8 cellular contexts compared by ENCODE assay signal in the genomic region with DNA sequence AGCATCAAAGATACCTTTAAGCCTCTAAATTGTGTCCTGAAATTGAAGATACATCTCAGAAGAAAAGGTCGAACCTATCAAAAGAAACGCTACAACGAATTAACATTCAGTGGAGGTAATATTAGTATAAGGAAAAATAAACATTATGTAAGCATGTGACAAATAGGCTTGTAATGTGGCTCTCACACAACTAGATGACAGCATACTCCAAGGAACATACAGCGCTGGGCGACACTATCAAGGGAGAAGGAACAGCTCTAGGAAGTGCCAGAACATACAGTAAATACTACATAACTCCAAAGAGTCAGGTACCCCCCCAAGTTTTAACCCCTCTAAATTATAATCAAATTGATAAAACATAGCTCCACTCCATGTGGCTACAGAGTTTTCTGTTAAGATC.
DNase-seq lines count a peak whose midpoint lies in the region; ATAC-seq and TF ChIP-seq lines count a peak whose summit lies in the region.

No MANE protein-coding gene starts in this region.

- H3K27ac ChIP-seq in GM23338 (ENCODE audit: low read depth) (no peak overlapping the region), left lung (no peak overlapping the region), tibial artery (no peak overlapping the region)

- no peaks in the 10 kb centered on the region for H3K4me1 ChIP-seq in GM23338 (ENCODE audit: insufficient read depth)
- H3K4me1 ChIP-seq in left lung: peaks cover 0 to 6% of the 10 kb centered on the region in 2 donors
- H3K4me1 ChIP-seq in tibial artery: peaks cover 0 to 5% (median 2%) of the 10 kb centered on the region in 4 donors

- ATAC-seq in GM23338 (peak; percentile 90), left lung (peak; percentile 96)
- ATAC-seq in activated T-cell treated with anti-CD3 and anti-CD28 coated beads, Interleukin-2, amount 50 U/mL, for 72 hours (replicated peaks in 1 of 2): no peak

- TF ChIP-seq CTCF in GM23338 (conservative IDR thresholded peaks at IDR 0.05; ENCODE audit: low read depth in 2 of 2) (peak; percentile 78 to 93), WI38 (IDR thresholded peaks at IDR 0.05; ENCODE audit: low read depth, low read length) (0 out of 2 replicates have a peak, but pooled peaks have one; percentile 10), left lung (IDR thresholded peaks at IDR 0.05) (peak in 1 of 2 donors; percentile 26), tibial artery (IDR thresholded peaks at IDR 0.05) (peak in 1 of 2 experiments; percentile 35)

- H2AFZ ChIP-seq in GM23338: no peak overlapping the region

- peaks cover 5% of the 10 kb centered on the region; the same call in 2 of the 3 replicates for H3K36me3 Mint-ChIP-seq in GM23338 (ENCODE audit: low read depth)
- H3K36me3 Mint-ChIP-seq in activated T-cell treated with anti-CD3 and anti-CD28 coated beads, Interleukin-2, amount 50 U/mL, for 72 hours (ENCODE audit: insufficient read depth in 2 of 2): no peaks in the 10 kb centered on the region
- no peaks in the 10 kb centered on the region for H3K36me3 Mint-ChIP-seq in activated naive CD4-positive, alpha-beta T cell treated with anti-CD3 and anti-CD28 coated beads for 36 hours (ENCODE audit: low read depth)

- H3K4me3 ChIP-seq in GM23338 (no peak overlapping the region), WI38 (ENCODE audit: low read depth, low read length) (no peak overlapping the region), left lung (no peak overlapping the region), tibial artery (no peak overlapping the region)

- H3K36me3 ChIP-seq in GM23338 (ENCODE audit: insufficient read depth) (no peaks in the 10 kb centered on the region; the same call in 1 of the 2 replicates), left lung (no peaks in the 10 kb centered on the region), tibial artery (no peaks in the 10 kb centered on the region)

- peaks cover 7% of the 10 kb centered on the region; the same call in 1 of the 2 replicates for H3K9me2 ChIP-seq in GM23338 (ENCODE audit: insufficient read depth)

- H3K79me2 ChIP-seq in GM23338 (replicated peaks; ENCODE audit: insufficient read depth): no peaks in the 10 kb centered on the region

- H3K4me2 ChIP-seq in GM23338: no peak overlapping the region

- H3K4me1 Mint-ChIP-seq in GM23338: 0 out of 3 replicates have a peak, but pooled peaks cover 3% of the 10 kb centered on the region
- H3K4me1 Mint-ChIP-seq in activated T-cell treated with anti-CD3 and anti-CD28 coated beads, Interleukin-2, amount 50 U/mL, for 72 hours (ENCODE audit: low read depth): no peaks in the 10 kb centered on the region
- H3K4me1 Mint-ChIP-seq in activated naive CD4-positive, alpha-beta T cell treated with anti-CD3 and anti-CD28 coated beads for 36 hours (ENCODE audit: low read depth): no peaks in the 10 kb centered on the region

- peaks cover 3% of the 10 kb centered on the region for H3K27me3 Mint-ChIP-seq in GM23338 (ENCODE audit: insufficient read depth, low read depth, poor library complexity)
- no peaks in the 10 kb centered on the region for H3K27me3 Mint-ChIP-seq in activated T-cell treated with anti-CD3 and anti-CD28 coated beads, Interleukin-2, amount 50 U/mL, for 72 hours (ENCODE audit: low read depth)
- H3K27me3 Mint-ChIP-seq in activated naive CD4-positive, alpha-beta T cell treated with anti-CD3 and anti-CD28 coated beads for 36 hours (ENCODE audit: low read depth): peaks cover 27% of the 10 kb centered on the region

- CTCF ChIA-PET in activated naive CD4-positive, alpha-beta T cell treated with anti-CD3 and anti-CD28 coated beads for 36 hours (lab: Charles Lee): interaction anchor here (0.6 to 4.6 kb wide), 18 partner anchors 8 to 1352 kb away, joined by 3 to 40 read pairs (median 4); no protein-coding TSS in a partner anchor

- H3K27me3 ChIP-seq in GM23338 (ENCODE audit: insufficient read depth): no peaks in the 10 kb centered on the region
- peaks cover 0 to 5% of the 10 kb centered on the region in 2 donors for H3K27me3 ChIP-seq in left lung
- H3K27me3 ChIP-seq in tibial artery: peaks cover 0 to 4% of the 10 kb centered on the region in 2 donors

- H3K4me3 Mint-ChIP-seq in GM23338: no peak overlapping the region
- H3K4me3 Mint-ChIP-seq in activated T-cell treated with anti-CD3 and anti-CD28 coated beads, Interleukin-2, amount 50 U/mL, for 72 hours: no peak overlapping the region
- H3K4me3 Mint-ChIP-seq in activated naive CD4-positive, alpha-beta T cell treated with anti-CD3 and anti-CD28 coated beads for 36 hours: no peak overlapping the region

- peak; percentile 70 for DNase-seq in GM23338 (ENCODE audit: low spot score)
- peak; percentile 70 for DNase-seq in NCI-H2107 treated with DMSO at 0.1 percent for 48 hours (lab: John Stamatoyannopoulos, UW; ENCODE audit: unreplicated experiment)
- DNase-seq in left lung: no peak
- DNase-seq in activated T-cell treated with anti-CD3 and anti-CD28 coated beads, Interleukin-2, amount 50 U/mL, for 72 hours: no peak
- DNase-seq in middle frontal gyrus (ENCODE audit: extremely low spot score, low spot score): no peak
- no peak for DNase-seq in activated naive CD4-positive, alpha-beta T cell treated with anti-CD3 and anti-CD28 coated beads for 36 hours
- no peak for DNase-seq in tibial artery

- intact Hi-C loops in left lung (cut with DNase I) (no loop called here), tibial artery (cut with DNase I; ENCODE audit: low total_unique reads) (loop anchor here (2.0 to 5.0 kb wide), 2 partner anchors 295 to 809 kb away; no protein-coding TSS in a partner anchor)
- intact Hi-C loops in activated naive CD4-positive, alpha-beta T cell treated with anti-CD3 and anti-CD28 coated beads for 36 hours (cut with micrococcal nuclease): loop anchor here (1.0 to 10.0 kb wide), 8 partner anchors 295 to 1927 kb away; no protein-coding TSS in a partner anchor

- H4K20me1 ChIP-seq in GM23338 (replicated peaks; ENCODE audit: insufficient read depth): no peaks in the 10 kb centered on the region

- H3K9me3 Mint-ChIP-seq in GM23338: peaks cover 6% of the 10 kb centered on the region; the same call in 2 of the 3 replicates
- H3K9me3 Mint-ChIP-seq in activated T-cell treated with anti-CD3 and anti-CD28 coated beads, Interleukin-2, amount 50 U/mL, for 72 hours: no peaks in the 10 kb centered on the region
- H3K9me3 Mint-ChIP-seq in activated naive CD4-positive, alpha-beta T cell treated with anti-CD3 and anti-CD28 coated beads for 36 hours: peaks cover under 1% of the 10 kb centered on the region

- no peaks in the 10 kb centered on the region for H3F3A ChIP-seq in GM23338 (replicated peaks; ENCODE audit: low read depth)

- no peaks in the 10 kb centered on the region for H3K9me3 ChIP-seq in left lung
- H3K9me3 ChIP-seq in tibial artery: no peaks in the 10 kb centered on the region

- H3K27ac Mint-ChIP-seq in GM23338: no peak overlapping the region
- H3K27ac Mint-ChIP-seq in activated T-cell treated with anti-CD3 and anti-CD28 coated beads, Interleukin-2, amount 50 U/mL, for 72 hours: no peak overlapping the region
- no peak overlapping the region for H3K27ac Mint-ChIP-seq in activated naive CD4-positive, alpha-beta T cell treated with anti-CD3 and anti-CD28 coated beads for 36 hours

TF ChIP-seq in GM23338, 12 proteins besides CTCF, POLR2A, EP300 and RAD21 (continues in another document):
- TF ChIP-seq NANOG (IDR thresholded peaks at IDR 0.05; ENCODE audit: borderline replicate concordance) (no peak), ZNF114 (CRISPR knock-in tag; IDR thresholded peaks at IDR 0.05) (no peak), POLR2AphosphoS5 (IDR thresholded peaks at IDR 0.05; ENCODE audit: low read depth) (no peak), EZH2phosphoT487 (IDR thresholded peaks at IDR 0.05; ENCODE audit: unreplicated experiment) (no peak), ZNF331 (CRISPR knock-in tag; IDR thresholded peaks at IDR 0.05; ENCODE audit: low read depth) (no peak)
- TF ChIP-seq, protein P1, sequence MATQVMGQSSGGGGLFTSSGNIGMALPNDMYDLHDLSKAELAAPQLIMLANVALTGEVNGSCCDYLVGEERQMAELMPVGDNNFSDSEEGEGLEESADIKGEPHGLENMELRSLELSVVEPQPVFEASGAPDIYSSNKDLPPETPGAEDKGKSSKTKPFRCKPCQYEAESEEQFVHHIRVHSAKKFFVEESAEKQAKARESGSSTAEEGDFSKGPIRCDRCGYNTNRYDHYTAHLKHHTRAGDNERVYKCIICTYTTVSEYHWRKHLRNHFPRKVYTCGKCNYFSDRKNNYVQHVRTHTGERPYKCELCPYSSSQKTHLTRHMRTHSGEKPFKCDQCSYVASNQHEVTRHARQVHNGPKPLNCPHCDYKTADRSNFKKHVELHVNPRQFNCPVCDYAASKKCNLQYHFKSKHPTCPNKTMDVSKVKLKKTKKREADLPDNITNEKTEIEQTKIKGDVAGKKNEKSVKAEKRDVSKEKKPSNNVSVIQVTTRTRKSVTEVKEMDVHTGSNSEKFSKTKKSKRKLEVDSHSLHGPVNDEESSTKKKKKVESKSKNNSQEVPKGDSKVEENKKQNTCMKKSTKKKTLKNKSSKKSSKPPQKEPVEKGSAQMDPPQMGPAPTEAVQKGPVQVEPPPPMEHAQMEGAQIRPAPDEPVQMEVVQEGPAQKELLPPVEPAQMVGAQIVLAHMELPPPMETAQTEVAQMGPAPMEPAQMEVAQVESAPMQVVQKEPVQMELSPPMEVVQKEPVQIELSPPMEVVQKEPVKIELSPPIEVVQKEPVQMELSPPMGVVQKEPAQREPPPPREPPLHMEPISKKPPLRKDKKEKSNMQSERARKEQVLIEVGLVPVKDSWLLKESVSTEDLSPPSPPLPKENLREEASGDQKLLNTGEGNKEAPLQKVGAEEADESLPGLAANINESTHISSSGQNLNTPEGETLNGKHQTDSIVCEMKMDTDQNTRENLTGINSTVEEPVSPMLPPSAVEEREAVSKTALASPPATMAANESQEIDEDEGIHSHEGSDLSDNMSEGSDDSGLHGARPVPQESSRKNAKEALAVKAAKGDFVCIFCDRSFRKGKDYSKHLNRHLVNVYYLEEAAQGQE (IDR thresholded peaks at IDR 0.05; ENCODE audit: unreplicated experiment): no peak
- TF ChIP-seq, protein P2, sequence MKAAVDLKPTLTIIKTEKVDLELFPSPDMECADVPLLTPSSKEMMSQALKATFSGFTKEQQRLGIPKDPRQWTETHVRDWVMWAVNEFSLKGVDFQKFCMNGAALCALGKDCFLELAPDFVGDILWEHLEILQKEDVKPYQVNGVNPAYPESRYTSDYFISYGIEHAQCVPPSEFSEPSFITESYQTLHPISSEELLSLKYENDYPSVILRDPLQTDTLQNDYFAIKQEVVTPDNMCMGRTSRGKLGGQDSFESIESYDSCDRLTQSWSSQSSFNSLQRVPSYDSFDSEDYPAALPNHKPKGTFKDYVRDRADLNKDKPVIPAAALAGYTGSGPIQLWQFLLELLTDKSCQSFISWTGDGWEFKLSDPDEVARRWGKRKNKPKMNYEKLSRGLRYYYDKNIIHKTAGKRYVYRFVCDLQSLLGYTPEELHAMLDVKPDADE (IDR thresholded peaks at IDR 0.05): no peak

Comparison
In these comparisons a context has a peak if more than half of its experiments do, and no peak if none do; other contexts are left out.
1. ATAC-seq: peak in GM23338 (single experiment) and left lung (single experiment); none in activated T-cell treated with anti-CD3 and anti-CD28 coated beads, Interleukin-2, amount 50 U/mL, for 72 hours (0 of 2).
2. DNase-seq: peak in GM23338 (single experiment) and NCI-H2107 treated with DMSO at 0.1 percent for 48 hours (single experiment); none in left lung (0 of 2), activated T-cell treated with anti-CD3 and anti-CD28 coated beads, Interleukin-2, amount 50 U/mL, for 72 hours (0 of 2), middle frontal gyrus (single experiment), activated naive CD4-positive, alpha-beta T cell treated with anti-CD3 and anti-CD28 coated beads for 36 hours (single experiment) and tibial artery (0 of 2).
3. intact Hi-C loops: an anchor here in activated naive CD4-positive, alpha-beta T cell treated with anti-CD3 and anti-CD28 coated beads for 36 hours (1.0 to 10.0 kb wide) and tibial artery (2.0 to 5.0 kb wide); none called in left lung.